In genomic region chr1:32342704-32343103, GRCh38 we compare ENCODE assay signal across 19 cellular contexts. TPM values are rescaled to one million over a fixed set of nuclear protein-coding genes. Genes with fewer than 3 reads are reported as not detected.
DNase-seq lines count a peak whose midpoint lies in the region; ATAC-seq, FAIRE-seq and TF ChIP-seq lines count a peak whose summit lies in the region.
"Had no signal": no experiment of that assay in that cellular context is flagged by ENCODE, and none has a peak within 500 bp of the region (broad histone marks: within the 10 kb centered on the region; RNA-seq: fewer than 3 reads in every experiment).

No MANE protein-coding gene starts in this region.

- no peaks in the 10 kb centered on the region for H3K36me3 Mint-ChIP-seq in MCF 10A (ENCODE audit: insufficient read depth, unreplicated experiment)
- no peaks in the 10 kb centered on the region for H3K36me3 Mint-ChIP-seq in activated T-cell treated with anti-CD3 and anti-CD28 coated beads, Interleukin-2, amount 50 U/mL, for 4 hours (ENCODE audit: insufficient read depth)
- H3K36me3 Mint-ChIP-seq: IgD-negative memory B cell had no signal

- H3K9ac ChIP-seq in OCI-LY3 (ENCODE audit: low read length) (no peak overlapping the region), kidney (ENCODE audit: low read length in 2 of 2) (no peak overlapping the region)

- H3K4me1 ChIP-seq in breast epithelium (no peaks in the 10 kb centered on the region), OCI-LY3 (ENCODE audit: low read length) (peaks cover 35% of the 10 kb centered on the region), kidney (ENCODE audit: control insufficient read depth in 1 of 2, insufficient read depth in 1 of 2, low read depth in 1 of 2, low read length in 2 of 2) (peaks cover 0 to 6% of the 10 kb centered on the region in 2 donors)

- H3K36me3 ChIP-seq in breast epithelium (no peaks in the 10 kb centered on the region), OCI-LY3 (replicated peaks; ENCODE audit: low read depth, low read length) (no peaks in the 10 kb centered on the region), kidney (ENCODE audit: control insufficient read depth in 1 of 2, insufficient read depth in 2 of 2, low read length in 2 of 2) (no peaks in the 10 kb centered on the region)

- intact Hi-C loops in breast epithelium (cut with DNase I; ENCODE audit: low total_unique reads) = no loop called here
- intact Hi-C loops in MCF 10A (cut with micrococcal nuclease) = no loop called here
- intact Hi-C loops in kidney (cut with DNase I) = no loop called here

- CTCF ChIA-PET in MCF 10A (lab: Yijun Ruan, JAX) = no interaction called here

- H3K4me3 ChIP-seq in breast epithelium (no peak overlapping the region), OCI-LY3 (ENCODE audit: low read length) (no peak overlapping the region), kidney (ENCODE audit: low read length in 2 of 2) (no peak overlapping the region)

- no peak overlapping the region for H3K27ac Mint-ChIP-seq in MCF 10A (ENCODE audit: low read depth, unreplicated experiment)
- H3K27ac Mint-ChIP-seq: CD4-positive, alpha-beta T cell; H9; IgD-negative memory B cell had no signal

- H3K27ac ChIP-seq in breast epithelium (peak overlapping the region; percentile 72 to 76), OCI-LY3 (ENCODE audit: low read length) (no peak overlapping the region), kidney (ENCODE audit: low read depth in 2 of 2, low read length in 2 of 2) (no peak overlapping the region)

- H3K4me1 Mint-ChIP-seq in MCF 10A (ENCODE audit: insufficient read depth, unreplicated experiment) = no peaks in the 10 kb centered on the region
- H3K4me1 Mint-ChIP-seq in activated T-cell treated with anti-CD3 and anti-CD28 coated beads, Interleukin-2, amount 50 U/mL, for 4 hours (ENCODE audit: low read depth) = peaks cover 48% of the 10 kb centered on the region

- TF ChIP-seq POLR2A in breast epithelium (IDR thresholded peaks at IDR 0.05) = no peak

- POLR2A ChIA-PET in MCF 10A (lab: Yijun Ruan, JAX) = no interaction called here

- no peaks in the 10 kb centered on the region for H3K9me3 Mint-ChIP-seq in MCF 10A (ENCODE audit: unreplicated experiment)
- no peaks in the 10 kb centered on the region for H3K9me3 Mint-ChIP-seq in activated T-cell treated with anti-CD3 and anti-CD28 coated beads, Interleukin-2, amount 50 U/mL, for 4 hours
- H3K9me3 Mint-ChIP-seq: CD4-positive, alpha-beta T cell; H9; IgD-negative memory B cell had no signal

- DNase-seq in breast epithelium (ENCODE audit: low spot score in 2 of 2) = no peak
- no peak for DNase-seq in MCF 10A (ENCODE audit: unreplicated experiment)
- peak; percentile 17 for DNase-seq in kidney
- no peak for DNase-seq in activated T-cell treated with anti-CD3 and anti-CD28 coated beads, Interleukin-2, amount 50 U/mL, for 4 hours
- no peak for DNase-seq in NCI-H345 (lab: John Stamatoyannopoulos, UW)
- DNase-seq: ACHN; AML-193; CD4-positive, alpha-beta T cell; DMS79; H9; MV-4-11; NCI-H1417 treated with DMSO at 0.1 percent for 48 hours; NCI-H1930; NCI-H2171; NCI-H446 treated with DMSO at 0.1 percent for 48 hours; NK-92 treated with Interleukin-12 subunit alpha and Interleukin-12 subunit beta, amount 100 ng/mL, for 24 hours; OCI-M1 had no signal

- no peaks in the 10 kb centered on the region for H3K27me3 ChIP-seq in breast epithelium
- no peaks in the 10 kb centered on the region; the same call in 1 of the 2 replicates for H3K27me3 ChIP-seq in OCI-LY3 (ENCODE audit: low read depth, low read length)

- H3K4me3 Mint-ChIP-seq in MCF 10A (ENCODE audit: unreplicated experiment) = no peak overlapping the region
- no peak overlapping the region for H3K4me3 Mint-ChIP-seq in activated T-cell treated with anti-CD3 and anti-CD28 coated beads, Interleukin-2, amount 50 U/mL, for 4 hours
- H3K4me3 Mint-ChIP-seq: CD4-positive, alpha-beta T cell; H9 had no signal

- H3K79me2 ChIP-seq in OCI-LY3 (ENCODE audit: low read length) = no peaks in the 10 kb centered on the region

- no peaks in the 10 kb centered on the region for H3K9me3 ChIP-seq in breast epithelium
- H3K9me3 ChIP-seq in OCI-LY3 (ENCODE audit: insufficient read depth, low read length) = no peaks in the 10 kb centered on the region
- no peaks in the 10 kb centered on the region for H3K9me3 ChIP-seq in kidney (ENCODE audit: control insufficient read depth in 1 of 2, low read length in 2 of 2)

- H3K27me3 Mint-ChIP-seq in MCF 10A (ENCODE audit: insufficient read depth, unreplicated experiment) = no peaks in the 10 kb centered on the region
- H3K27me3 Mint-ChIP-seq in activated T-cell treated with anti-CD3 and anti-CD28 coated beads, Interleukin-2, amount 50 U/mL, for 4 hours (ENCODE audit: low read depth) = no peaks in the 10 kb centered on the region
- H3K27me3 Mint-ChIP-seq: CD4-positive, alpha-beta T cell had no signal

- BruUV-seq in MCF 10A (replicated peaks; lab: Mats Ljungman, UMichigan) = no TSS peak

- FAIRE-seq in kidney (lab: Jason Lieb, UNC) = no peak

- H4K20me1 ChIP-seq in OCI-LY3 (ENCODE audit: insufficient read depth, low read length) = no peaks in the 10 kb centered on the region

- ATAC-seq in activated T-cell treated with anti-CD3 and anti-CD28 coated beads, Interleukin-2, amount 50 U/mL, for 4 hours = no peak

- peak overlapping the region; percentile 22; the same call in 1 of the 2 replicates for H3K4me2 ChIP-seq in OCI-LY3 (ENCODE audit: low read length)

- TF ChIP-seq CTCF in breast epithelium (IDR thresholded peaks at IDR 0.05) = no peak
- no peak for TF ChIP-seq CTCF in MCF 10A (IDR thresholded peaks at IDR 0.05; ENCODE audit: unreplicated experiment)
- TF ChIP-seq CTCF in OCI-LY3 (IDR thresholded peaks at IDR 0.05; ENCODE audit: low read depth, low read length) = no peak
- no peak for TF ChIP-seq CTCF in kidney (IDR thresholded peaks at IDR 0.05; ENCODE audit: borderline replicate concordance, extremely low read depth, insufficient read depth)

- H2AFZ ChIP-seq in OCI-LY3 (ENCODE audit: low read depth, low read length) = no peak overlapping the region

RNA-seq across cellular contexts. Expression of gene MARCKSL1, which starts 6.7 kb away (rescaled TPM):
- total RNA-seq in breast epithelium (10 to 100 TPM; 33.4 to 82.8 (median 47.9) TPM), MCF 10A (2022) (0.65 and 1.0 TPM in 2 replicates), kidney (58.6 TPM)
- 29.8 TPM for polyA plus RNA-seq in kidney (ENCODE audit: insufficient read depth, low read depth, low replicate concordance)
- total RNA-seq in activated T-cell treated with anti-CD3 and anti-CD28 coated beads, Interleukin-2, amount 50 U/mL, for 4 hours = 10 to 100 TPM; 25.3 to 33.5 (median 27.8) TPM

RNA-seq across cellular contexts. Expression of gene FAM229A, which starts 19.6 kb away (rescaled TPM):
- total RNA-seq in breast epithelium (10 to 100 TPM in 2 of 3 donors, 1 to 10 TPM in 1; 8.8 to 15.8 (median 10.2) TPM), MCF 10A (2022) (13.4 and 19.0 TPM in 2 replicates), kidney (9.7 TPM)
- 6.4 TPM for polyA plus RNA-seq in kidney (ENCODE audit: insufficient read depth, low read depth, low replicate concordance)
- total RNA-seq in activated T-cell treated with anti-CD3 and anti-CD28 coated beads, Interleukin-2, amount 50 U/mL, for 4 hours = 1 to 10 TPM; 2.7 to 3.5 (median 3.2) TPM

RNA-seq across cellular contexts. Expression of gene TSSK3, which starts 19.6 kb away (rescaled TPM):
- total RNA-seq in breast epithelium = 1 to 10 TPM; 1.4 to 3.9 (median 3.4) TPM
- 2.0 and 2.3 TPM in 2 replicates for total RNA-seq in MCF 10A (2022)
- total RNA-seq in kidney = 4.3 TPM
- polyA plus RNA-seq in kidney (ENCODE audit: insufficient read depth, low read depth, low replicate concordance) = not detected
- under 1 TPM; 0.71 to 0.98 (median 0.92) TPM for total RNA-seq in activated T-cell treated with anti-CD3 and anti-CD28 coated beads, Interleukin-2, amount 50 U/mL, for 4 hours
- polyA plus RNA-seq: IgD-negative memory B cell had no signal

RNA-seq across cellular contexts. Expression of gene HDAC1, which starts 50.8 kb away (rescaled TPM):
- total RNA-seq in breast epithelium (10 to 100 TPM; 31.8 to 87.5 (median 87.4) TPM), MCF 10A (2022) (39.7 and 62.9 TPM in 2 replicates), kidney (89.7 TPM)
- 68.8 TPM for polyA plus RNA-seq in kidney (ENCODE audit: insufficient read depth, low read depth, low replicate concordance)
- total RNA-seq in activated T-cell treated with anti-CD3 and anti-CD28 coated beads, Interleukin-2, amount 50 U/mL, for 4 hours = 100 to 1,000 TPM; 168 to 177 (median 173) TPM

RNA-seq across cellular contexts. Expression of gene BSDC1, which starts 51.5 kb away (rescaled TPM):
- total RNA-seq in breast epithelium (100 to 1,000 TPM in 1 of 3 donors, 10 to 100 TPM in 2; 86.9 to 123 (median 95.1) TPM), MCF 10A (2022) (52.6 and 56.2 TPM in 2 replicates), kidney (61.7 TPM)
- polyA plus RNA-seq in kidney (ENCODE audit: insufficient read depth, low read depth, low replicate concordance) = 40.2 TPM
- total RNA-seq in activated T-cell treated with anti-CD3 and anti-CD28 coated beads, Interleukin-2, amount 50 U/mL, for 4 hours = 10 to 100 TPM; 42.2 to 56.8 (median 46.6) TPM

Comparison
In these comparisons a context has a peak if more than half of its experiments do, and no peak if none do; other contexts are left out.
1. RNA of gene MARCKSL1, which starts 6.7 kb away (total RNA-seq): 58.6 TPM in kidney (single experiment), 33.4 to 82.8 TPM in breast epithelium and 25.3 to 33.5 TPM in activated T-cell treated with anti-CD3 and anti-CD28 coated beads, Interleukin-2, amount 50 U/mL, for 4 hours; 0.65 to 1.0 TPM in MCF 10A; every median in the first group is over 10 times any median in the second.
2. H3K27ac ChIP-seq: peak in breast epithelium (2 of 2); none in OCI-LY3 (single experiment) and kidney (0 of 2).